In genomic region chr2:184555352-184555751, GRCh38 we compare ENCODE assay signal across 37 cellular contexts. TPM values are rescaled to one million over a fixed set of nuclear protein-coding genes. Genes with fewer than 3 reads are reported as not detected.
"Had no signal": no experiment of that assay in that cellular context is flagged by ENCODE, and none has a peak within 500 bp of the region (broad histone marks: within the 10 kb centered on the region; RNA-seq: fewer than 3 reads in every experiment).

No MANE protein-coding gene starts in this region.

- H3K4me1 ChIP-seq: adrenal gland, body of pancreas, esophagus muscularis mucosa, foreskin keratinocyte, gastrocnemius medialis, heart right ventricle had no signal

- H3K9me3 ChIP-seq: adrenal gland, body of pancreas, esophagus muscularis mucosa, gastrocnemius medialis, heart right ventricle had no signal

- DNase-seq: activated CD4-positive, alpha-beta memory T cell treated with anti-CD3 and anti-CD28 coated beads for 36 hours; activated CD4-positive, alpha-beta T cell treated with anti-CD3 and anti-CD28 coated beads for 36 hours; activated CD4-positive, alpha-beta T cell treated with anti-CD3 and anti-CD28 coated beads, Interleukin-2, amount 10 ng/mL, durations not matched to agents 24 days and 14 days; activated CD4-positive, CD25-positive, alpha-beta regulatory T cell; activated CD4-positive, CD25-positive, alpha-beta regulatory T cell treated with anti-CD3 and anti-CD28 coated beads, Interleukin-2, amount 50 U/mL, for 72 hours; activated CD8-positive, alpha-beta memory T cell treated with anti-CD3 and anti-CD28 coated beads, Interleukin-2, amount 10 ng/mL, durations not matched to agents 7 days and 5 days; activated CD8-positive, alpha-beta memory T cell treated with anti-CD3 and anti-CD28 coated beads, Interleukin-2, amount 50 U/mL, for 4 hours; activated CD8-positive, alpha-beta T cell treated with anti-CD3 and anti-CD28 coated beads, Interleukin-2, amount 10 ng/mL, durations not matched to agents 7 days and 5 days; activated effector memory CD4-positive, alpha-beta T cell treated with anti-CD3 and anti-CD28 coated beads, Interleukin-2, amount 50 U/mL, for 16 hours; activated naive CD4-positive, alpha-beta T cell treated with anti-CD3 and anti-CD28 coated beads for 36 hours; activated naive CD8-positive, alpha-beta T cell treated with anti-CD3 and anti-CD28 coated beads for 36 hours; activated naive CD8-positive, alpha-beta T cell treated with anti-CD3 and anti-CD28 coated beads, Interleukin-2, amount 50 U/mL, for 24 hours; activated T-cell treated with anti-CD3 and anti-CD28 coated beads, Interleukin-2, amount 50 U/mL, for 1 hour; activated T-cell treated with anti-CD3 and anti-CD28 coated beads, Interleukin-2, amount 50 U/mL, for 48 hours; adrenal gland; amygdala; aorta; body of pancreas; central memory CD4-positive, alpha-beta T cell; dorsolateral prefrontal cortex; effector memory CD4-positive, alpha-beta T cell; endodermal cell; erythroblast; gastrocnemius medialis; heart right ventricle; T-helper 1 cell; T-helper 17 cell had no signal

- H3K36me3 ChIP-seq: adrenal gland, cardiac muscle cell, esophagus muscularis mucosa, gastrocnemius medialis, heart right ventricle had no signal

- H3K4me1 Mint-ChIP-seq: activated CD4-positive, alpha-beta T cell treated with anti-CD3 and anti-CD28 coated beads for 36 hours; activated CD4-positive, alpha-beta T cell treated with anti-CD3 and anti-CD28 coated beads, Interleukin-2, amount 10 ng/mL, durations not matched to agents 24 days and 14 days; activated CD8-positive, alpha-beta memory T cell treated with anti-CD3 and anti-CD28 coated beads, Interleukin-2, amount 10 ng/mL, durations not matched to agents 7 days and 5 days; activated naive CD4-positive, alpha-beta T cell treated with anti-CD3 and anti-CD28 coated beads, Interleukin-2, amount 50 U/mL, for 24 hours; activated naive CD8-positive, alpha-beta T cell treated with anti-CD3 and anti-CD28 coated beads for 36 hours; activated naive CD8-positive, alpha-beta T cell treated with anti-CD3 and anti-CD28 coated beads, Interleukin-2, amount 50 U/mL, for 24 hours; endodermal cell; T-helper 17 cell had no signal

- H3K27me3 Mint-ChIP-seq: activated CD4-positive, alpha-beta memory T cell treated with anti-CD3 and anti-CD28 coated beads for 36 hours; activated CD4-positive, alpha-beta T cell treated with anti-CD3 and anti-CD28 coated beads for 36 hours; activated CD4-positive, alpha-beta T cell treated with anti-CD3 and anti-CD28 coated beads, Interleukin-2, amount 10 ng/mL, durations not matched to agents 24 days and 14 days; activated CD8-positive, alpha-beta memory T cell treated with anti-CD3 and anti-CD28 coated beads, Interleukin-2, amount 10 ng/mL, durations not matched to agents 7 days and 5 days; activated naive CD4-positive, alpha-beta T cell treated with anti-CD3 and anti-CD28 coated beads, Interleukin-2, amount 50 U/mL, for 24 hours; activated naive CD8-positive, alpha-beta T cell treated with anti-CD3 and anti-CD28 coated beads for 36 hours; activated naive CD8-positive, alpha-beta T cell treated with anti-CD3 and anti-CD28 coated beads, Interleukin-2, amount 50 U/mL, for 24 hours; dendritic cell treated with granulocyte-macrophage colony-stimulating factor and Interleukin-4, amounts not matched to agents 40 ng/mL and 50 ng/mL, for 4 days; T-helper 17 cell had no signal

- H3K27ac ChIP-seq: adrenal gland, body of pancreas, cardiac muscle cell, coronary artery, dorsolateral prefrontal cortex, esophagus muscularis mucosa, foreskin keratinocyte, gastrocnemius medialis, heart right ventricle had no signal

- ATAC-seq: activated CD4-positive, alpha-beta T cell treated with anti-CD3 and anti-CD28 coated beads for 36 hours; activated CD8-positive, alpha-beta memory T cell treated with anti-CD3 and anti-CD28 coated beads, Interleukin-2, amount 10 ng/mL, durations not matched to agents 7 days and 5 days; activated CD8-positive, alpha-beta T cell treated with anti-CD3 and anti-CD28 coated beads, Interleukin-2, amount 10 ng/mL, durations not matched to agents 7 days and 5 days; activated naive CD8-positive, alpha-beta T cell treated with anti-CD3 and anti-CD28 coated beads, Interleukin-2, amount 50 U/mL, for 24 hours; body of pancreas; gastrocnemius medialis; heart right ventricle; T-helper 17 cell had no signal

- H3K27ac Mint-ChIP-seq: activated CD4-positive, alpha-beta memory T cell treated with anti-CD3 and anti-CD28 coated beads for 36 hours; activated CD4-positive, alpha-beta T cell treated with anti-CD3 and anti-CD28 coated beads for 36 hours; activated CD4-positive, alpha-beta T cell treated with anti-CD3 and anti-CD28 coated beads, Interleukin-2, amount 10 ng/mL, durations not matched to agents 24 days and 14 days; activated CD8-positive, alpha-beta memory T cell treated with anti-CD3 and anti-CD28 coated beads, Interleukin-2, amount 10 ng/mL, durations not matched to agents 7 days and 5 days; activated CD8-positive, alpha-beta T cell treated with anti-CD3 and anti-CD28 coated beads, Interleukin-2, amount 10 ng/mL, durations not matched to agents 7 days and 5 days; activated naive CD4-positive, alpha-beta T cell treated with anti-CD3 and anti-CD28 coated beads for 36 hours; activated naive CD4-positive, alpha-beta T cell treated with anti-CD3 and anti-CD28 coated beads, Interleukin-2, amount 50 U/mL, for 24 hours; activated naive CD8-positive, alpha-beta T cell treated with anti-CD3 and anti-CD28 coated beads for 36 hours; activated naive CD8-positive, alpha-beta T cell treated with anti-CD3 and anti-CD28 coated beads, Interleukin-2, amount 50 U/mL, for 24 hours; activated T-helper 1 cell treated with anti-CD3 and anti-CD28 coated beads, Interleukin-12 subunit alpha, Interleukin-12 subunit beta, Interleukin-2, Interleukin-4 antibody, amounts not matched to agents 30 ng/mL and 10 ng/mL and 1 ng/mL, durations not matched to agents 14 hours and 24 hours and 36 hours; activated T-helper 2 cell treated with anti-CD3 and anti-CD28 coated beads, Interferon-gamma antibody, Interleukin-2, Interleukin-4, amounts not matched to agents 10 μg/mL and 5 μg/mL and 100 μg/mL, durations not matched to agents 14 hours and 24 hours and 36 hours; dendritic cell treated with granulocyte-macrophage colony-stimulating factor and Interleukin-4, amounts not matched to agents 40 ng/mL and 50 ng/mL, for 4 days; endodermal cell; T-helper 17 cell; T-helper 2 cell treated with Interferon-gamma antibody and Interleukin-4, amounts not matched to agents 5 μg/mL and 100 μg/mL, for 36 hours had no signal

- H3K9me3 Mint-ChIP-seq: activated CD4-positive, alpha-beta memory T cell treated with anti-CD3 and anti-CD28 coated beads for 36 hours; activated CD4-positive, alpha-beta T cell treated with anti-CD3 and anti-CD28 coated beads, Interleukin-2, amount 10 ng/mL, durations not matched to agents 24 days and 14 days; activated naive CD4-positive, alpha-beta T cell treated with anti-CD3 and anti-CD28 coated beads for 36 hours; activated naive CD4-positive, alpha-beta T cell treated with anti-CD3 and anti-CD28 coated beads, Interleukin-2, amount 50 U/mL, for 24 hours; activated naive CD8-positive, alpha-beta T cell treated with anti-CD3 and anti-CD28 coated beads for 36 hours; activated T-helper 1 cell treated with anti-CD3 and anti-CD28 coated beads, Interleukin-12 subunit alpha, Interleukin-12 subunit beta, Interleukin-2, Interleukin-4 antibody, amounts not matched to agents 30 ng/mL and 10 ng/mL and 1 ng/mL, durations not matched to agents 14 hours and 24 hours and 36 hours; activated T-helper 2 cell treated with anti-CD3 and anti-CD28 coated beads, Interferon-gamma antibody, Interleukin-2, Interleukin-4, amounts not matched to agents 10 μg/mL and 5 μg/mL and 100 μg/mL, durations not matched to agents 14 hours and 24 hours and 36 hours; endodermal cell; T-helper 2 cell treated with Interferon-gamma antibody and Interleukin-4, amounts not matched to agents 5 μg/mL and 100 μg/mL, for 36 hours had no signal

- H3K4me3 ChIP-seq: adrenal gland, body of pancreas, cardiac muscle cell, coronary artery, dorsolateral prefrontal cortex, esophagus muscularis mucosa, gastrocnemius medialis, heart right ventricle had no signal

- H3K4me3 Mint-ChIP-seq: activated CD4-positive, alpha-beta memory T cell treated with anti-CD3 and anti-CD28 coated beads for 36 hours; activated CD4-positive, alpha-beta T cell treated with anti-CD3 and anti-CD28 coated beads for 36 hours; activated CD4-positive, alpha-beta T cell treated with anti-CD3 and anti-CD28 coated beads, Interleukin-2, amount 10 ng/mL, durations not matched to agents 24 days and 14 days; activated CD8-positive, alpha-beta memory T cell treated with anti-CD3 and anti-CD28 coated beads, Interleukin-2, amount 10 ng/mL, durations not matched to agents 7 days and 5 days; activated CD8-positive, alpha-beta T cell treated with anti-CD3 and anti-CD28 coated beads, Interleukin-2, amount 10 ng/mL, durations not matched to agents 7 days and 5 days; activated naive CD4-positive, alpha-beta T cell treated with anti-CD3 and anti-CD28 coated beads for 36 hours; activated naive CD4-positive, alpha-beta T cell treated with anti-CD3 and anti-CD28 coated beads, Interleukin-2, amount 50 U/mL, for 24 hours; activated naive CD8-positive, alpha-beta T cell treated with anti-CD3 and anti-CD28 coated beads for 36 hours; activated naive CD8-positive, alpha-beta T cell treated with anti-CD3 and anti-CD28 coated beads, Interleukin-2, amount 50 U/mL, for 24 hours; activated T-helper 1 cell treated with anti-CD3 and anti-CD28 coated beads, Interleukin-12 subunit alpha, Interleukin-12 subunit beta, Interleukin-2, Interleukin-4 antibody, amounts not matched to agents 30 ng/mL and 10 ng/mL and 1 ng/mL, durations not matched to agents 14 hours and 24 hours and 36 hours; dendritic cell treated with granulocyte-macrophage colony-stimulating factor and Interleukin-4, amounts not matched to agents 40 ng/mL and 50 ng/mL, for 4 days; endodermal cell; T-helper 17 cell; T-helper 2 cell treated with Interferon-gamma antibody and Interleukin-4, amounts not matched to agents 5 μg/mL and 100 μg/mL, for 36 hours had no signal

- H3K27me3 ChIP-seq: adrenal gland, body of pancreas, cardiac muscle cell, dorsolateral prefrontal cortex, esophagus muscularis mucosa, foreskin keratinocyte, gastrocnemius medialis, heart right ventricle had no signal

- H3K36me3 Mint-ChIP-seq: activated CD4-positive, alpha-beta memory T cell treated with anti-CD3 and anti-CD28 coated beads for 36 hours; activated CD8-positive, alpha-beta memory T cell treated with anti-CD3 and anti-CD28 coated beads, Interleukin-2, amount 10 ng/mL, durations not matched to agents 7 days and 5 days; activated naive CD4-positive, alpha-beta T cell treated with anti-CD3 and anti-CD28 coated beads, Interleukin-2, amount 50 U/mL, for 24 hours; activated naive CD8-positive, alpha-beta T cell treated with anti-CD3 and anti-CD28 coated beads for 36 hours had no signal

RNA-seq across cellular contexts. Expression of gene ZNF804A, which starts 43.0 kb away (rescaled TPM):
- total RNA-seq: activated CD4-positive, alpha-beta memory T cell treated with anti-CD3 and anti-CD28 coated beads for 36 hours; activated CD4-positive, alpha-beta T cell treated with anti-CD3 and anti-CD28 coated beads for 36 hours; activated CD4-positive, alpha-beta T cell treated with anti-CD3 and anti-CD28 coated beads, Interleukin-2, amount 10 ng/mL, durations not matched to agents 24 days and 14 days; activated CD8-positive, alpha-beta memory T cell treated with anti-CD3 and anti-CD28 coated beads for 36 hours; activated CD8-positive, alpha-beta memory T cell treated with anti-CD3 and anti-CD28 coated beads, Interleukin-2, amount 10 ng/mL, durations not matched to agents 7 days and 5 days; activated CD8-positive, alpha-beta T cell treated with anti-CD3 and anti-CD28 coated beads, Interleukin-2, amount 10 ng/mL, durations not matched to agents 7 days and 5 days; activated naive CD4-positive, alpha-beta T cell treated with anti-CD3 and anti-CD28 coated beads for 36 hours; activated naive CD8-positive, alpha-beta T cell treated with anti-CD3 and anti-CD28 coated beads for 36 hours; activated T-helper 1 cell treated with anti-CD3 and anti-CD28 coated beads, Interleukin-12 subunit alpha, Interleukin-12 subunit beta, Interleukin-2, Interleukin-4 antibody, amounts not matched to agents 30 ng/mL and 10 ng/mL and 1 ng/mL, durations not matched to agents 14 hours and 24 hours and 36 hours; activated T-helper 2 cell treated with anti-CD3 and anti-CD28 coated beads, Interferon-gamma antibody, Interleukin-2, Interleukin-4, amounts not matched to agents 10 μg/mL and 5 μg/mL and 100 μg/mL, durations not matched to agents 14 hours and 24 hours and 36 hours; body of pancreas; cardiac muscle cell; foreskin keratinocyte; gastrocnemius medialis; T-helper 17 cell had no signal
- polyA plus RNA-seq: aorta, foreskin keratinocyte had no signal
